Comparison of ENCODE assay signal across 1 cellular context in genomic region chr17:76469991-76470739, GRCh38.
TF ChIP-seq lines count a peak whose summit lies in the region.

No MANE protein-coding gene starts in this region.

TF ChIP-seq in K562, 482 proteins besides CTCF, POLR2A, EP300 and RAD21:
- TF ChIP-seq BRD4 (IDR thresholded peaks at IDR 0.05) (no peak), ZNF740 (CRISPR knock-in tag; IDR thresholded peaks at IDR 0.05) (0 out of 2 replicates have a peak, but pooled peaks have one; percentile 55), ZNF740 (tag; IDR thresholded peaks at IDR 0.05) (no peak), TCF3 (CRISPR knock-in tag; IDR thresholded peaks at IDR 0.05) (no peak), ATF1 (CRISPR knock-in tag; IDR thresholded peaks at IDR 0.05) (no peak), ATF1 (tag; IDR thresholded peaks at IDR 0.05) (no peak)
